28 cellular contexts compared by ENCODE assay signal in the genomic region with DNA sequence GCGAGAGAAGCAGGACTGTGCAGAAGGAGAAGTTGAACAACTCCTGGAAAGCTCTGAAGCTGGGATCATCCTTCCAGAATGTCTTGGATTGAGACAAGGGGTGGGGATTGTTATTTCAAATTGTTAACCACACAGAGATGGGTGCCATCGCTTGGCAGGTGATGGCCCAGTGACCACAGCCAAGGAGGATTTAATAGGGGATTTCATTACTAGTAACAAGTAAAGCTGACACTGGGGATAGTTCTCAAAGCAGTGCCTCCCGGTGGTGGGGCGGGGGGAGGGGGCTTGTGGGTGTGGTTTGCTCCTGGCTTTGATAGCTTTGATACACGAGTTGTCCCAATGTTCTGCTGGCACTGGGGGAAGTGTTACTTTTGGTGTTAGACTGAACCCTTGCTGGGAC. TPM values are rescaled to one million over a fixed set of nuclear protein-coding genes. Genes with fewer than 3 reads are reported as not detected.
"Had no signal": no experiment of that assay in that cellular context is flagged by ENCODE, and none has a peak within 500 bp of the region (broad histone marks: within the 10 kb centered on the region; RNA-seq: fewer than 3 reads in every experiment).

No MANE protein-coding gene starts in this region.

- DNase-seq: dermis blood vessel endothelial cell; effector memory CD4-positive, alpha-beta T cell; foreskin keratinocyte; heart left ventricle; hippocampal formation; mucosa of descending colon; naive thymus-derived CD4-positive, alpha-beta T cell; right cardiac atrium; sigmoid colon; stimulated activated CD4-positive, alpha-beta T cell treated with anti-CD3 and anti-CD28 coated beads, Interleukin-15, amount 100 ng/mL, for 24 hours; stimulated activated CD4-positive, alpha-beta T cell treated with anti-CD3 and anti-CD28 coated beads, Interleukin-2, amount 100 ng/mL, for 48 hours; stimulated activated naive B cell treated with anti-CD40 and anti-IgM and Interleukin-4, amounts not matched to agents 10 μg/mL and 1 μg/mL and 100 μg/mL, for 72 hours; upper lobe of left lung had no signal

- H3K4me3 ChIP-seq: coronary artery, esophagus muscularis mucosa, gastroesophageal sphincter, heart left ventricle, lung, mucosa of descending colon, neural progenitor cell, prostate gland, sigmoid colon, skin epidermis, thoracic aorta, tibial nerve, upper lobe of left lung had no signal

- H3K27ac Mint-ChIP-seq: memory B cell; mesothelial cell of epicardium; naive thymus-derived CD4-positive, alpha-beta T cell; nephron; neural progenitor cell; stimulated activated naive B cell treated with anti-CD40 and anti-IgM and Interleukin-4, amounts not matched to agents 10 μg/mL and 1 μg/mL and 100 μg/mL, for 72 hours; stimulated activated naive CD8-positive, alpha-beta T cell treated with anti-CD3 and anti-CD28 coated beads, Interleukin-15, Interleukin-2, amounts not matched to agents 100 ng/mL and 50 ng/mL, for 24 hours had no signal

- H3K36me3 Mint-ChIP-seq: memory B cell; mesothelial cell of epicardium; naive thymus-derived CD4-positive, alpha-beta T cell; neural progenitor cell; stimulated activated naive B cell treated with anti-CD40 and anti-IgM and Interleukin-4, amounts not matched to agents 10 μg/mL and 1 μg/mL and 100 μg/mL, for 72 hours had no signal

- H3K27me3 Mint-ChIP-seq: stimulated activated naive CD8-positive, alpha-beta T cell treated with anti-CD3 and anti-CD28 coated beads, Interleukin-15, Interleukin-2, amounts not matched to agents 100 ng/mL and 50 ng/mL, for 24 hours had no signal

- ATAC-seq: foreskin keratinocyte; gastroesophageal sphincter; heart left ventricle; left lobe of liver; mucosa of descending colon; naive thymus-derived CD4-positive, alpha-beta T cell; right cardiac atrium; stimulated activated naive B cell treated with anti-CD40 and anti-IgM and Interleukin-4, amounts not matched to agents 10 μg/mL and 1 μg/mL and 100 μg/mL, for 72 hours had no signal

- H3K27me3 ChIP-seq: esophagus muscularis mucosa, gastroesophageal sphincter, heart left ventricle, neural progenitor cell, sigmoid colon, tibial nerve, upper lobe of left lung had no signal

- H3K4me1 Mint-ChIP-seq: memory B cell; mesothelial cell of epicardium; naive thymus-derived CD4-positive, alpha-beta T cell; stimulated activated naive B cell treated with anti-CD40 and anti-IgM and Interleukin-4, amounts not matched to agents 10 μg/mL and 1 μg/mL and 100 μg/mL, for 72 hours had no signal

- H3K9me3 ChIP-seq: prostate gland had no signal

- H3K4me3 Mint-ChIP-seq: memory B cell; mesothelial cell of epicardium; naive thymus-derived CD4-positive, alpha-beta T cell; nephron; neural progenitor cell; stimulated activated naive B cell treated with anti-CD40 and anti-IgM and Interleukin-4, amounts not matched to agents 10 μg/mL and 1 μg/mL and 100 μg/mL, for 72 hours; stimulated activated naive CD8-positive, alpha-beta T cell treated with anti-CD3 and anti-CD28 coated beads, Interleukin-15, Interleukin-2, amounts not matched to agents 100 ng/mL and 50 ng/mL, for 24 hours had no signal

- H3K36me3 ChIP-seq: esophagus muscularis mucosa, gastroesophageal sphincter, heart left ventricle, neural progenitor cell, prostate gland, sigmoid colon, thoracic aorta, upper lobe of left lung had no signal

- H3K27ac ChIP-seq: coronary artery, esophagus muscularis mucosa, foreskin keratinocyte, gastroesophageal sphincter, heart left ventricle, neural progenitor cell, parathyroid adenoma, prostate gland, sigmoid colon, skin epidermis, thoracic aorta, tibial nerve, upper lobe of left lung had no signal

- H3K4me1 ChIP-seq: esophagus muscularis mucosa, foreskin keratinocyte, gastroesophageal sphincter, heart left ventricle, neural progenitor cell, parathyroid adenoma, prostate gland, sigmoid colon, tibial nerve had no signal

- H3K9me3 Mint-ChIP-seq: stimulated activated naive CD8-positive, alpha-beta T cell treated with anti-CD3 and anti-CD28 coated beads, Interleukin-15, Interleukin-2, amounts not matched to agents 100 ng/mL and 50 ng/mL, for 24 hours had no signal

RNA-seq across cellular contexts. Expression of gene ZNF503, which starts 59.2 kb away (rescaled TPM):
- polyA plus RNA-seq: naive thymus-derived CD4-positive, alpha-beta T cell had no signal
